Comparison of ENCODE assay signal across 9 cellular contexts in genomic region chr1:211738709-211739301, GRCh38.
DNase-seq lines count a peak whose midpoint lies in the region; ATAC-seq lines count a peak whose summit lies in the region.
"Had no signal": no experiment of that assay in that cellular context is flagged by ENCODE, and none has a peak within 500 bp of the region (broad histone marks: within the 10 kb centered on the region; RNA-seq: fewer than 3 reads in every experiment).

No MANE protein-coding gene starts in this region.

- DNase-seq in activated T-cell treated with anti-CD3 and anti-CD28 coated beads for 24 hours (ENCODE audit: low read depth) (peak; percentile 3), T-helper 17 cell (no peak), glomerular visceral epithelial cell (ENCODE audit: extremely low spot score) (peak; percentile 58), mesenteric fat pad (ENCODE audit: low spot score) (no peak), NCI-H2081 (lab: John Stamatoyannopoulos, UW) (no peak)
- DNase-seq in activated T-cell treated with anti-CD3 and anti-CD28 coated beads, Interleukin-2, amount 50 U/mL, for 1 hour, result no peak

- no peak overlapping the region for H3K4me3 ChIP-seq in thymus (ENCODE audit: low read length)
- H3K4me3 ChIP-seq: BLaER1 had no signal

- H3K27me3 ChIP-seq in thymus (ENCODE audit: control insufficient read depth, insufficient read depth), result no peaks in the 10 kb centered on the region
- H3K27me3 ChIP-seq: BLaER1 had no signal

- peak; percentile 39 for ATAC-seq in T-helper 17 cell
- ATAC-seq in GM21423 (IDR thresholded peaks at IDR 0.05; ENCODE audit: unreplicated experiment), result no peak

- WGBS in thymus, result 68% methylated on average over 2 of the region's 2 CpGs

- H3K27ac ChIP-seq in thymus (ENCODE audit: low read depth), result peak overlapping the region; percentile 75
- H3K27ac ChIP-seq: BLaER1 had no signal

- H3K4me1 ChIP-seq in thymus (ENCODE audit: control insufficient read depth, insufficient read depth, low read length), result peaks cover 27% of the 10 kb centered on the region

- H3K9me3 ChIP-seq in T-helper 17 cell (ENCODE audit: control insufficient read depth, low read length, poor library complexity, severe bottlenecking), result no peaks in the 10 kb centered on the region
- no peaks in the 10 kb centered on the region for H3K9me3 ChIP-seq in thymus (ENCODE audit: control insufficient read depth)
- H3K9me3 ChIP-seq: BLaER1 had no signal

- H3K27ac Mint-ChIP-seq in T-helper 17 cell, result peak overlapping the region; percentile 88

- no peaks in the 10 kb centered on the region for H3K36me3 ChIP-seq in thymus (ENCODE audit: control insufficient read depth, insufficient read depth)
- H3K36me3 ChIP-seq: BLaER1 had no signal

- H3K36me3 Mint-ChIP-seq in T-helper 17 cell (ENCODE audit: low read depth), result no peaks in the 10 kb centered on the region

- peaks cover 5% of the 10 kb centered on the region for H3K27me3 Mint-ChIP-seq in T-helper 17 cell

- peak overlapping the region; percentile 64 for H3K4me3 Mint-ChIP-seq in T-helper 17 cell

- peaks cover 35% of the 10 kb centered on the region for H3K4me1 Mint-ChIP-seq in T-helper 17 cell

Comparison
In these comparisons a context has a peak if more than half of its experiments do, and no peak if none do; other contexts are left out.
1. DNase-seq: peak in activated T-cell treated with anti-CD3 and anti-CD28 coated beads for 24 hours (single experiment) and glomerular visceral epithelial cell (single experiment); none in activated T-cell treated with anti-CD3 and anti-CD28 coated beads, Interleukin-2, amount 50 U/mL, for 1 hour (single experiment), T-helper 17 cell (0 of 3), mesenteric fat pad (single experiment) and NCI-H2081 (0 of 2).